In the genomic region with DNA sequence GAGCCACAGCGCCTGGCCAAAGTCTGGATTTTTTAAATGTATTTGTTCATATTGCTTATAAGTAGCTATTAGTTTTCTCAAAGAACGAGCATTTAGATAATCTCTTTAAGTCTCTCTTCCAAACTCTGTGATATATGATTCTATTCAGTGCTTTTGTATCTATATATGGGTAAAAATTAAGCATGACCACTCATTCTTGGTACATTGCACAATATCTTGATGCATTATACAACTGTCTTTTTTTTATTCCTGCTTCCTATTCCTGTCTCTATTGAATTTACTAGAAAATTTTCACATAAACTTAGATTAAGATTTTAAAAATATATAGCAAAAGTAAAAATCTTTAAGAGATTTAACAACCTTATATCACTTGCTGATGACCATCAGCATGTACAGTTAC, we compare ENCODE assay signal across 20 cellular contexts. TPM values are rescaled to one million over a fixed set of nuclear protein-coding genes. Genes with fewer than 3 reads are reported as not detected.
DNase-seq lines count a peak whose midpoint lies in the region; ATAC-seq, FAIRE-seq and TF ChIP-seq lines count a peak whose summit lies in the region.
"Had no signal": no experiment of that assay in that cellular context is flagged by ENCODE, and none has a peak within 500 bp of the region (broad histone marks: within the 10 kb centered on the region; RNA-seq: fewer than 3 reads in every experiment).

No MANE protein-coding gene starts in this region.

- H3K36me3 Mint-ChIP-seq in H9 (ENCODE audit: insufficient read depth in 1 of 3, low read depth in 3 of 3): no peaks in the 10 kb centered on the region
- H3K36me3 Mint-ChIP-seq: CD4-positive, alpha-beta memory T cell had no signal

- DNase-seq in HepG2 (ENCODE audit: low spot score) (no peak), right lobe of liver (no peak), MV-4-11 (lab: John Stamatoyannopoulos, UW) (peak; percentile 8), astrocyte of the spinal cord (ENCODE audit: low read depth, low spot score) (peak; percentile 5), fibroblast of peridontal ligament (ENCODE audit: extremely low read depth) (peak; percentile 25), H9 (no peak), SIG-M5 (lab: John Stamatoyannopoulos, UW) (no peak), activated T-cell treated with anti-CD3 and anti-CD28 coated beads for 4 hours (no peak)
- DNase-seq: C1 segment of cervical spinal cord; Calu3; CD4-positive, alpha-beta memory T cell; COR-L47; DMS53; DMS79 treated with DMSO at 0.1 percent for 48 hours; GF-D8; GOT3; H7 had no signal

- no peak overlapping the region for H2BK120ac ChIP-seq in H9 (ENCODE audit: low read depth, low read length, poor library complexity, severe bottlenecking)

- no peak overlapping the region for H3K4me3 Mint-ChIP-seq in H9
- H3K4me3 Mint-ChIP-seq: CD4-positive, alpha-beta memory T cell had no signal

- no peak overlapping the region for H2BK5ac ChIP-seq in H9 (ENCODE audit: insufficient read length, low read length)

- H3K36me3 ChIP-seq in HepG2 (replicated peaks in 1 of 2; ENCODE audit: control insufficient read depth in 1 of 2, insufficient read depth in 2 of 2, low read length in 2 of 2): no peaks in the 10 kb centered on the region
- no peaks in the 10 kb centered on the region for H3K36me3 ChIP-seq in right lobe of liver

- FAIRE-seq in HepG2 (lab: Jason Lieb, UNC): no peak
- FAIRE-seq: GM12892 had no signal

- H3K9me3 Mint-ChIP-seq in H9: no peaks in the 10 kb centered on the region
- H3K9me3 Mint-ChIP-seq: CD4-positive, alpha-beta memory T cell had no signal

- no peak overlapping the region for H2AK5ac ChIP-seq in H9 (ENCODE audit: insufficient read length, low read length)

- no peak overlapping the region for H3K18ac ChIP-seq in H9 (ENCODE audit: insufficient read length, low read depth, low read length)

- TF ChIP-seq CTCF in HepG2 (CRISPR knock-in tag; IDR thresholded peaks at IDR 0.05) (no peak), right lobe of liver (IDR thresholded peaks at IDR 0.05) (no peak), astrocyte of the spinal cord (IDR thresholded peaks at IDR 0.05; ENCODE audit: low read depth, low read length) (no peak), H9 (conservative IDR thresholded peaks at IDR 0.05) (no peak)

- no peak overlapping the region for H4K5ac ChIP-seq in H9 (ENCODE audit: insufficient read length, low read depth, low read length)

- no peaks in the 10 kb centered on the region for H3K4me1 ChIP-seq in HepG2 (ENCODE audit: insufficient read depth, low read length)
- no peaks in the 10 kb centered on the region for H3K4me1 ChIP-seq in right lobe of liver
- no peaks in the 10 kb centered on the region for H3K4me1 ChIP-seq in H9 (ENCODE audit: insufficient read depth, low read length)

- no peak overlapping the region for H2BK12ac ChIP-seq in H9 (ENCODE audit: insufficient read length, low read depth, low read length)

- H3K9me3 ChIP-seq in HepG2 (ENCODE audit: low read length) (no peaks in the 10 kb centered on the region), right lobe of liver (no peaks in the 10 kb centered on the region), H9 (ENCODE audit: control insufficient read depth, low read depth, low read length) (no peaks in the 10 kb centered on the region)

- no peak overlapping the region for H3K27ac Mint-ChIP-seq in H9
- H3K27ac Mint-ChIP-seq: CD4-positive, alpha-beta memory T cell had no signal

- no peak overlapping the region for H3K23ac ChIP-seq in H9 (ENCODE audit: insufficient read length, low read depth, low read length)

- no peak overlapping the region for H4K8ac ChIP-seq in H9 (replicated peaks; ENCODE audit: insufficient read length, low read depth, low read length)

- POLR2A ChIA-PET in HepG2 (lab: Yijun Ruan, JAX): no interaction called here

- in situ Hi-C loops in HepG2 (cut with HindIII; ENCODE audit: extremely low pct_ligation_motif_present, low pct_unique_long_range_greater_than_20kb): no loop called here
- in situ Hi-C loops in astrocyte of the spinal cord (cut with HindIII; ENCODE audit: low sequenced_read_pairs): no loop called here

- H3K4ac ChIP-seq in H9 (ENCODE audit: low read depth, low read length): no peak overlapping the region

- H3K79me1 ChIP-seq in H9 (ENCODE audit: insufficient read depth, low read depth, low read length, poor library complexity, severe bottlenecking): no peaks in the 10 kb centered on the region

- H3K27ac ChIP-seq in HepG2 (ENCODE audit: extremely low read length, insufficient read depth, low read length): no peak overlapping the region
- no peak overlapping the region for H3K27ac ChIP-seq in right lobe of liver
- H3K27ac ChIP-seq in H9 (ENCODE audit: insufficient read length, low read depth, low read length): no peak overlapping the region

- TF ChIP-seq POLR2A in HepG2 (IDR thresholded peaks at IDR 0.05; ENCODE audit: insufficient read depth in 1 of 2, low read depth in 2 of 2, low read length in 2 of 2) (no peak), right lobe of liver (IDR thresholded peaks at IDR 0.05) (no peak)

- H3K4me3 ChIP-seq in HepG2 (replicated peaks in 1 of 3; ENCODE audit: insufficient read depth in 1 of 3, low read depth in 2 of 3, low read length in 3 of 3) (no peak overlapping the region), right lobe of liver (no peak overlapping the region), astrocyte of the spinal cord (ENCODE audit: low read depth, low read length) (no peak overlapping the region)

- H3K56ac ChIP-seq in H9 (ENCODE audit: insufficient read length, low read depth, low read length): no peak overlapping the region

- CTCF ChIA-PET in HepG2 (lab: Yijun Ruan, JAX; ENCODE audit: low intra/inter-chr PET ratio, low total read pairs): no interaction called here

- no peak overlapping the region for H3K14ac ChIP-seq in H9 (ENCODE audit: insufficient read depth, low read length)

- H3K23me2 ChIP-seq in H9 (ENCODE audit: insufficient read length, low read depth, low read length, poor library complexity, severe bottlenecking): no peaks in the 10 kb centered on the region

- H2BK20ac ChIP-seq in H9 (ENCODE audit: low read depth, low read length, poor library complexity, severe bottlenecking): no peak overlapping the region

- ATAC-seq in HepG2 (no peak), right lobe of liver (no peak)
- ATAC-seq: HCT116 had no signal

- BruUV-seq in HepG2 (replicated peaks; lab: Mats Ljungman, UMichigan): no TSS peak

- intact Hi-C loops in HepG2 (cut with micrococcal nuclease; ENCODE audit: unreplicated experiment) (no loop called here), right lobe of liver (cut with DNase I) (no loop called here)

- no peak overlapping the region for H3T11ph ChIP-seq in H9 (ENCODE audit: low read length)

- H4K20me1 ChIP-seq in HepG2 (ENCODE audit: insufficient read depth, low read length) (no peaks in the 10 kb centered on the region), H9 (ENCODE audit: control insufficient read depth, insufficient read depth, insufficient read length) (no peaks in the 10 kb centered on the region)

- peaks cover 0 to 8% of the 10 kb centered on the region in 2 experiments; a peak in 2 of 5 replicates for H3K27me3 ChIP-seq in HepG2 (ENCODE audit: control insufficient read depth in 1 of 2, insufficient read depth in 2 of 2, low read length in 2 of 2)
- H3K27me3 ChIP-seq in right lobe of liver: no peaks in the 10 kb centered on the region
- H3K27me3 ChIP-seq in H9 (ENCODE audit: insufficient read depth, low read length): no peaks in the 10 kb centered on the region

- 0% methylated on average over 1 of the region's 2 CpGs for WGBS in HepG2 (ENCODE audit: low lambda C conversion rate)
- 67% methylated on average over 2 of the region's 2 CpGs for WGBS in right lobe of liver (ENCODE audit: insufficient coverage, low coverage, low lambda C conversion rate, missing lambda C conversion rate)
- no CpG with 5 or more reads among the region's 2 CpGs for WGBS in H9 (ENCODE audit: extremely low coverage, insufficient read length, low lambda C conversion rate)

- no peak overlapping the region for H3K9ac ChIP-seq in HepG2 (ENCODE audit: insufficient read depth, low read depth, low read length)
- H3K9ac ChIP-seq in H9 (ENCODE audit: extremely low read depth, insufficient read length, low read length): no peak overlapping the region

- TF ChIP-seq EP300 in HepG2 (IDR thresholded peaks at IDR 0.05; ENCODE audit: low read depth in 2 of 2, low read length in 2 of 2) (no peak), HepG2 (CRISPR knock-in tag; IDR thresholded peaks at IDR 0.05; ENCODE audit: borderline replicate concordance) (no peak)

- no peak overlapping the region for H2AFZ ChIP-seq in HepG2 (ENCODE audit: low read length)
- H2AFZ ChIP-seq in H9 (ENCODE audit: low read length): no peak overlapping the region

- no peak overlapping the region for H2BK15ac ChIP-seq in H9 (ENCODE audit: low read depth, low read length)

- peaks cover 6 to 9% of the 10 kb centered on the region in 2 experiments for H3K4me1 Mint-ChIP-seq in H9
- H3K4me1 Mint-ChIP-seq: CD4-positive, alpha-beta memory T cell had no signal

- no peak overlapping the region for H4K91ac ChIP-seq in H9 (ENCODE audit: insufficient read length, low read depth, low read length)

- H3K79me2 ChIP-seq in HepG2 (ENCODE audit: insufficient read depth, low read length): no peaks in the 10 kb centered on the region
- H3K79me2 ChIP-seq in H9 (ENCODE audit: insufficient read depth, low read length): no peaks in the 10 kb centered on the region

- no peak overlapping the region for H3K4me2 ChIP-seq in HepG2 (ENCODE audit: low read depth, low read length)
- no peak overlapping the region for H3K4me2 ChIP-seq in H9 (ENCODE audit: insufficient read depth, insufficient read length, low read length)

- H3K27me3 Mint-ChIP-seq in H9 (ENCODE audit: low read depth): no peaks in the 10 kb centered on the region

- no peak for TF ChIP-seq RAD21 in HepG2 (CRISPR knock-in tag; IDR thresholded peaks at IDR 0.05)

RNA-seq across cellular contexts. Expression of a gene that starts 29.1 kb away (rescaled TPM):
- 1.5 and 2.4 TPM in 2 replicates for total RNA-seq in HepG2 (2016; rRNA removed; fragmentation: Illumina TruSeq; extraction: Trizol)
- 0.53 and 0.61 TPM in 2 replicates for total RNA-seq in HepG2 (2016; cell fraction: cytosol; rRNA removed; fragmentation: Illumina TruSeq; extraction: Trizol; ENCODE audit: low read depth)
- total RNA-seq in HepG2 (2016; cell fraction: insoluble cytoplasmic fraction; rRNA removed; fragmentation: Illumina TruSeq; extraction: Trizol): 1.4 and 1.9 TPM in 2 replicates
- total RNA-seq in HepG2 (2016; cell fraction: membrane; rRNA removed; fragmentation: Illumina TruSeq; extraction: Trizol): 1.4 and 2.1 TPM in 2 replicates
- total RNA-seq in HepG2 (2016; cell fraction: nucleus; rRNA removed; fragmentation: Illumina TruSeq; extraction: Trizol): 3.1 and 4.0 TPM in 2 replicates
- 0.62 and 0.89 TPM in 2 replicates for polyA plus RNA-seq in HepG2 (2011; rRNA removed)
- 0.51 and 0.54 TPM in 2 replicates for polyA plus RNA-seq in HepG2 (2011; cell fraction: cytosol; rRNA removed)
- polyA plus RNA-seq in HepG2 (2011; cell fraction: nucleus; rRNA removed): 1.6 and 1.9 TPM in 2 replicates
- polyA plus RNA-seq in HepG2 (2012): 0.39 and 0.57 TPM in 2 replicates
- polyA plus RNA-seq in HepG2 (2016; cell fraction: cytosol; fragmentation: Illumina TruSeq; extraction: Trizol; ENCODE audit: low read depth): 0.50 and 0.75 TPM in 2 replicates
- 2.4 and 2.5 TPM in 2 replicates for polyA plus RNA-seq in HepG2 (2016; cell fraction: insoluble cytoplasmic fraction; fragmentation: Illumina TruSeq; extraction: Trizol; ENCODE audit: low read depth)
- 2.0 and 2.7 TPM in 2 replicates for polyA plus RNA-seq in HepG2 (2016; cell fraction: membrane; fragmentation: Illumina TruSeq; extraction: Trizol; ENCODE audit: low read depth)
- polyA plus RNA-seq in HepG2 (2016; cell fraction: nucleus; fragmentation: Illumina TruSeq; extraction: Trizol; ENCODE audit: insufficient read depth, low read depth): 4.5 and 5.6 TPM in 2 replicates
- polyA minus RNA-seq in HepG2 (2011; rRNA and poly(A)+ RNA removed; ENCODE audit: low replicate concordance): 0.60 and 0.96 TPM in 2 replicates
- polyA minus RNA-seq in HepG2 (2011; cell fraction: cytosol; rRNA and poly(A)+ RNA removed): 1.2 TPM in 1 of 2 replicates, not detected in the other
- polyA minus RNA-seq in HepG2 (2011; cell fraction: nucleus; rRNA and poly(A)+ RNA removed): 1.8 and 1.9 TPM in 2 replicates
- 10 to 100 TPM in 4 of 6 experiments, 1 to 10 TPM in 1, under 1 TPM in 1; 0.75 to 17.4 (median 12.7) TPM for total RNA-seq in right lobe of liver
- total RNA-seq in H9 (2021): 57.2 and 59.0 TPM in 2 replicates
- total RNA-seq: G401 had no signal

Comparison
In these comparisons a context has a peak if more than half of its experiments do, and no peak if none do; other contexts are left out.
1. DNase-seq: peak in MV-4-11 (single experiment), astrocyte of the spinal cord (single experiment) and fibroblast of peridontal ligament (single experiment); none in HepG2 (single experiment), right lobe of liver (0 of 3), H9 (single experiment), SIG-M5 (single experiment) and activated T-cell treated with anti-CD3 and anti-CD28 coated beads for 4 hours (single experiment).